Comparison of ENCODE assay signal across 4 cellular contexts in the genomic region with DNA sequence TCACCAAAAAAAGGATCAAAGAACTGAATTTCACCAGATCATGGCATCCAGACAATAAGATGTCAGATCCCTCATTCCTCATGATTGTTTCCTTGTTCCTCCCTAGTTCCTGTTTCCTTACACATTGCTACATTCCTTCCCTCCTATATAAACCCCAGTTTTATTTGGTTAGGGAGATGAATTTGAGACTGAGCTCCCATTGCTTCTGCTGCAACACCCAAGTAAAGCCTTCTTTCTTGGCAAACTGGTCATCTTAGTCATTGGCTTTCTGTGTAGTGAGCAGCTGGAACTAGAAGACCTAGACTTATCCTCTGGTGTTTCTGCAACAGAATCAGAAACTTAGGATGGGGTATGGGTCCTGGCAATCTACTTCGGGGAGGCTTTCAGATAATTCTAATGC.
"Had no signal": no experiment of that assay in that cellular context is flagged by ENCODE, and none has a peak within 500 bp of the region (broad histone marks: within the 10 kb centered on the region; RNA-seq: fewer than 3 reads in every experiment).

No MANE protein-coding gene starts in this region.

- H3K9ac ChIP-seq: GM23248 had no signal

- DNase-seq: GM23248, H9, HCEC 1CT, IMR-90 had no signal

- H3K27ac ChIP-seq: GM23248 had no signal

- H3K27ac Mint-ChIP-seq: H9 had no signal

- H2AFZ ChIP-seq: GM23248 had no signal

- H3K4me3 Mint-ChIP-seq: H9 had no signal

- H3K4me3 ChIP-seq: GM23248 had no signal
